ENCODE assay signal across 14 cellular contexts in genomic region chr2:126956773-126957172, GRCh38. TPM values are rescaled to one million over a fixed set of nuclear protein-coding genes. Genes with fewer than 3 reads are reported as not detected.
"Had no signal": no experiment of that assay in that cellular context is flagged by ENCODE, and none has a peak within 500 bp of the region (broad histone marks: within the 10 kb centered on the region; RNA-seq: fewer than 3 reads in every experiment).

No MANE protein-coding gene starts in this region.

RNA-seq across cellular contexts. Expression of gene TEX51, which starts 58.1 kb away (rescaled TPM):
- total RNA-seq: activated B cell treated with CpG ODN at 0.5 μM for 24 hours; activated CD4-positive, alpha-beta memory T cell treated with anti-CD3 and anti-CD28 coated beads for 36 hours; activated CD4-positive, alpha-beta T cell treated with anti-CD3 and anti-CD28 coated beads, Interleukin-2, amount 10 ng/mL, durations not matched to agents 24 days and 14 days; activated CD8-positive, alpha-beta memory T cell treated with anti-CD3 and anti-CD28 coated beads for 36 hours; activated CD8-positive, alpha-beta T cell treated with anti-CD3 and anti-CD28 coated beads for 36 hours; activated naive CD8-positive, alpha-beta T cell treated with anti-CD3 and anti-CD28 coated beads, Interleukin-2, amount 10 ng/mL, durations not matched to agents 7 days and 5 days; activated T-cell treated with anti-CD3 and anti-CD28 coated beads, Interleukin-2, amount 50 U/mL, for 4 hours; activated T-cell treated with anti-CD3 and anti-CD28 coated beads, Interleukin-2, amount 50 U/mL, for 72 hours; activated T-helper 1 cell treated with anti-CD3 and anti-CD28 coated beads, Interleukin-12 subunit alpha, Interleukin-12 subunit beta, Interleukin-2, Interleukin-4 antibody, amounts not matched to agents 30 ng/mL and 10 ng/mL and 1 ng/mL, durations not matched to agents 14 hours and 24 hours and 36 hours; activated T-helper 17 cell treated with anti-CD3 and anti-CD28 coated beads, Interleukin-2, amount 50 U/mL, for 72 hours; ascending aorta; bronchial epithelial cell; cardiac muscle cell had no signal
- polyA plus RNA-seq: adipose tissue, cardiac muscle cell had no signal
